9 cellular contexts compared by ENCODE assay signal in genomic region chr19:45767410-45767880, GRCh38. TPM values are rescaled to one million over a fixed set of nuclear protein-coding genes. Genes with fewer than 3 reads are reported as not detected.
DNase-seq lines count a peak whose midpoint lies in the region; ATAC-seq and TF ChIP-seq lines count a peak whose summit lies in the region.
"Had no signal": no experiment of that assay in that cellular context is flagged by ENCODE, and none has a peak within 500 bp of the region (broad histone marks: within the 10 kb centered on the region; RNA-seq: fewer than 3 reads in every experiment).

No MANE protein-coding gene starts in this region.

- H3K27me3 ChIP-seq in aorta (ENCODE audit: control insufficient read depth in 1 of 2, insufficient read depth in 2 of 2, low read length in 1 of 2), result no peaks in the 10 kb centered on the region

- ATAC-seq in effector memory CD8-positive, alpha-beta T cell (replicated peaks), result no peak
- ATAC-seq in aorta (ENCODE audit: low FRiP score), result peak; percentile 2
- no peak for ATAC-seq in activated naive CD4-positive, alpha-beta T cell treated with anti-CD3 and anti-CD28 coated beads, Interleukin-2, amount 50 U/mL, for 72 hours

- intact Hi-C loops in aorta (cut with DNase I), result loop anchor here (5.0 kb wide), 3 partner anchors 35 to 75 kb away; partner anchors contain the start of genes FBXO46 (in 2 of the 2), MEIOSIN (in 2 of the 2), QPCTL (in 1 of the 2) and SNRPD2 (in 1 of the 2)

- no peaks in the 10 kb centered on the region for H3K9me3 ChIP-seq in aorta (ENCODE audit: control insufficient read depth, low read length)

- H3K9me3 Mint-ChIP-seq in T-helper 1 cell treated with Interleukin-12 subunit alpha and Interleukin-12 subunit beta and Interleukin-4 antibody, amounts not matched to agents 30 μg/mL and 1 μg/mL, for 36 hours, result no peaks in the 10 kb centered on the region
- H3K9me3 Mint-ChIP-seq in effector memory CD8-positive, alpha-beta T cell, result no peaks in the 10 kb centered on the region
- H3K9me3 Mint-ChIP-seq in activated naive CD4-positive, alpha-beta T cell treated with anti-CD3 and anti-CD28 coated beads, Interleukin-2, amount 50 U/mL, for 72 hours, result no peaks in the 10 kb centered on the region

- H3K36me3 Mint-ChIP-seq in T-helper 1 cell treated with Interleukin-12 subunit alpha and Interleukin-12 subunit beta and Interleukin-4 antibody, amounts not matched to agents 30 μg/mL and 1 μg/mL, for 36 hours (ENCODE audit: low read depth), result no peaks in the 10 kb centered on the region
- H3K36me3 Mint-ChIP-seq in effector memory CD8-positive, alpha-beta T cell (ENCODE audit: insufficient read depth), result peaks cover 21% of the 10 kb centered on the region
- H3K36me3 Mint-ChIP-seq in activated naive CD4-positive, alpha-beta T cell treated with anti-CD3 and anti-CD28 coated beads, Interleukin-2, amount 50 U/mL, for 72 hours, result no peaks in the 10 kb centered on the region

- no peaks in the 10 kb centered on the region for H3K36me3 ChIP-seq in aorta (ENCODE audit: control insufficient read depth in 1 of 2, insufficient read depth in 2 of 2, low read length in 1 of 2)

- peaks cover 11% of the 10 kb centered on the region for H3K4me1 Mint-ChIP-seq in T-helper 1 cell treated with Interleukin-12 subunit alpha and Interleukin-12 subunit beta and Interleukin-4 antibody, amounts not matched to agents 30 μg/mL and 1 μg/mL, for 36 hours (ENCODE audit: low read depth)
- peaks cover 14 to 24% of the 10 kb centered on the region in 2 donors for H3K4me1 Mint-ChIP-seq in effector memory CD8-positive, alpha-beta T cell (ENCODE audit: low read depth in 2 of 2)

- no peak for DNase-seq in T-helper 1 cell
- no peak for DNase-seq in effector memory CD8-positive, alpha-beta T cell
- peak; percentile 9 for DNase-seq in midbrain (lab: John Stamatoyannopoulos, UW)
- DNase-seq in aorta, result peak; percentile 85 to 91
- no peak for DNase-seq in activated naive CD4-positive, alpha-beta T cell treated with anti-CD3 and anti-CD28 coated beads, Interleukin-2, amount 50 U/mL, for 72 hours (ENCODE audit: low spot score in 2 of 2)
- no peak for DNase-seq in NCI-H1930 (lab: John Stamatoyannopoulos, UW)

- no peaks in the 10 kb centered on the region for H3K4me1 ChIP-seq in aorta (ENCODE audit: control insufficient read depth in 1 of 2, insufficient read depth in 2 of 2, low read length in 2 of 2)

- peak overlapping the region; percentile 50 to 88 for H3K27ac ChIP-seq in aorta (ENCODE audit: low read depth in 1 of 2, low read length in 2 of 2)

- 4% methylated on average over 30 to 31 of the region's 31 CpGs for WGBS in aorta, 2 donors

- no peak overlapping the region for H3K27ac Mint-ChIP-seq in T-helper 1 cell treated with Interleukin-12 subunit alpha and Interleukin-12 subunit beta and Interleukin-4 antibody, amounts not matched to agents 30 μg/mL and 1 μg/mL, for 36 hours
- H3K27ac Mint-ChIP-seq in effector memory CD8-positive, alpha-beta T cell, result no peak overlapping the region
- no peak overlapping the region for H3K27ac Mint-ChIP-seq in activated naive CD4-positive, alpha-beta T cell treated with anti-CD3 and anti-CD28 coated beads, Interleukin-2, amount 50 U/mL, for 72 hours

- peak overlapping the region; percentile 40 for H3K4me3 Mint-ChIP-seq in T-helper 1 cell treated with Interleukin-12 subunit alpha and Interleukin-12 subunit beta and Interleukin-4 antibody, amounts not matched to agents 30 μg/mL and 1 μg/mL, for 36 hours
- peak overlapping the region; percentile 65 to 74 for H3K4me3 Mint-ChIP-seq in effector memory CD8-positive, alpha-beta T cell

- peak overlapping the region; percentile 74 to 79 for H3K4me3 ChIP-seq in aorta (ENCODE audit: low read length in 2 of 2)

- peaks cover 18% of the 10 kb centered on the region for H3K27me3 Mint-ChIP-seq in T-helper 1 cell treated with Interleukin-12 subunit alpha and Interleukin-12 subunit beta and Interleukin-4 antibody, amounts not matched to agents 30 μg/mL and 1 μg/mL, for 36 hours (ENCODE audit: low read depth)
- peaks cover 5 to 34% of the 10 kb centered on the region in 2 donors for H3K27me3 Mint-ChIP-seq in effector memory CD8-positive, alpha-beta T cell

TF ChIP-seq in PFSK-1, 5 proteins besides CTCF, POLR2A, EP300 and RAD21:
- peak; percentile 86; the same call in 1 of the 2 replicates for TF ChIP-seq SIN3A (IDR thresholded peaks at IDR 0.05; ENCODE audit: borderline replicate concordance, insufficient read depth, low read length)
- TF ChIP-seq POLR2AphosphoS5 (IDR thresholded peaks at IDR 0.05; ENCODE audit: low read depth, low read length), result peak; percentile 66
- TF ChIP-seq TAF1 (IDR thresholded peaks at IDR 0.05; ENCODE audit: borderline replicate concordance, insufficient read depth, low read length), result peak; percentile 33; the same call in 1 of the 2 replicates
- TF ChIP-seq FOXP2 (optimal IDR thresholded peaks at IDR 0.05; ENCODE audit: borderline replicate concordance, extremely low read depth, extremely low read length, insufficient read depth), result no peak

RNA-seq across cellular contexts. Expression of gene SIX5, which starts 1.6 kb away (rescaled TPM):
- polyA plus RNA-seq in PFSK-1 (2012; ENCODE audit: insufficient read length, low read depth), result 33.3 TPM
- 10 to 100 TPM; 17.8 to 27.3 TPM for total RNA-seq in aorta
- 10 to 100 TPM in 1 of 2 donors, 1 to 10 TPM in 1; 8.1 to 34.4 TPM for polyA plus RNA-seq in aorta
- 1 to 10 TPM; 2.7 to 4.3 TPM for total RNA-seq in activated naive CD4-positive, alpha-beta T cell treated with anti-CD3 and anti-CD28 coated beads, Interleukin-2, amount 50 U/mL, for 72 hours

RNA-seq across cellular contexts. Expression of gene DMPK, which starts 14.8 kb away (rescaled TPM):
- 94.7 TPM for polyA plus RNA-seq in PFSK-1 (2012; ENCODE audit: insufficient read length, low read depth)
- total RNA-seq in aorta, result 100 to 1,000 TPM; 155 to 215 TPM
- polyA plus RNA-seq in aorta, result 100 to 1,000 TPM; 139 to 408 TPM
- 10 to 100 TPM; 11.1 to 13.8 TPM for total RNA-seq in activated naive CD4-positive, alpha-beta T cell treated with anti-CD3 and anti-CD28 coated beads, Interleukin-2, amount 50 U/mL, for 72 hours

RNA-seq across cellular contexts. Expression of gene DMWD, which starts 25.2 kb away (rescaled TPM):
- 58.4 TPM for polyA plus RNA-seq in PFSK-1 (2012; ENCODE audit: insufficient read length, low read depth)
- total RNA-seq in aorta, result 10 to 100 TPM; 70.7 TPM
- 10 to 100 TPM; 20.9 to 62.2 TPM for polyA plus RNA-seq in aorta
- total RNA-seq in activated naive CD4-positive, alpha-beta T cell treated with anti-CD3 and anti-CD28 coated beads, Interleukin-2, amount 50 U/mL, for 72 hours, result 10 to 100 TPM; 20.4 to 20.5 TPM

RNA-seq across cellular contexts. Expression of gene MEIOSIN, which starts 34.2 kb away (rescaled TPM):
- polyA plus RNA-seq in PFSK-1 (2012; ENCODE audit: insufficient read length, low read depth), result not detected
- total RNA-seq in aorta, result not detected
- not detected for polyA plus RNA-seq in aorta
- total RNA-seq in activated naive CD4-positive, alpha-beta T cell treated with anti-CD3 and anti-CD28 coated beads, Interleukin-2, amount 50 U/mL, for 72 hours, result under 1 TPM in 1 of 2 donors, not detected in 1; 0.48 TPM
- total RNA-seq: mononuclear cell had no signal

RNA-seq across cellular contexts. Expression of gene FBXO46, which starts 36.7 kb away (rescaled TPM):
- polyA plus RNA-seq in PFSK-1 (2012; ENCODE audit: insufficient read length, low read depth), result 11.0 TPM
- 10 to 100 TPM; 12.7 to 15.5 TPM for total RNA-seq in aorta
- polyA plus RNA-seq in aorta, result 1 to 10 TPM; 1.9 to 5.1 TPM
- 10 to 100 TPM; 40.1 to 47.9 TPM for total RNA-seq in activated naive CD4-positive, alpha-beta T cell treated with anti-CD3 and anti-CD28 coated beads, Interleukin-2, amount 50 U/mL, for 72 hours

Comparison
In these comparisons a context has a peak if more than half of its experiments do, and no peak if none do; other contexts are left out.
1. DNase-seq: peak in midbrain (single experiment) and aorta (2 of 2); none in T-helper 1 cell (0 of 5), effector memory CD8-positive, alpha-beta T cell (0 of 3), activated naive CD4-positive, alpha-beta T cell treated with anti-CD3 and anti-CD28 coated beads, Interleukin-2, amount 50 U/mL, for 72 hours (0 of 2) and NCI-H1930 (0 of 2).
2. RNA of gene DMPK, which starts 14.8 kb away (total RNA-seq): 155 to 215 TPM in aorta; 11.1 to 13.8 TPM in activated naive CD4-positive, alpha-beta T cell treated with anti-CD3 and anti-CD28 coated beads, Interleukin-2, amount 50 U/mL, for 72 hours; every median in the first group is over 10 times any median in the second.